Comparison of ENCODE assay signal across 12 cellular contexts in the genomic region with DNA sequence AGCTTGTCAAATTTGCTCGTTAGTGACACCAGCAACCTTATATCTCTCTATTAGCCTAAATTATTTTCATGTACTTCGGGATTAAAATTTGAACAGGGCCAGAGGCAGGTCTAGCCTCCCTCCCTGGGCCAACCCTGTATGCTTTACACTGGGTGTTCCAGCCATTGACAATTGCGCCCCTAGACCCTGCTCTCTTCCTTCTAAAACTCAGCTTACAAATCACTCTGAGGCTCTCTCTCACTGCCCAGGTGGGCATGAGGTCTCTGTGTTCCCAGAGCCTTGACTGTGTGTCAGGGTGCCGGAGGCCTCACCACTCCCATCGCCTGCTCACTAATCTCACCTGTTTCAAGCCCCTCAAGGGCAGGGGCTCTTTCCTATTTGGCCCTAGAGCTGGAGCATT. TPM values are rescaled to one million over a fixed set of nuclear protein-coding genes. Genes with fewer than 3 reads are reported as not detected.
DNase-seq lines count a peak whose midpoint lies in the region; ATAC-seq, FAIRE-seq and TF ChIP-seq lines count a peak whose summit lies in the region.
"Had no signal": no experiment of that assay in that cellular context is flagged by ENCODE, and none has a peak within 500 bp of the region (broad histone marks: within the 10 kb centered on the region; RNA-seq: fewer than 3 reads in every experiment).

No MANE protein-coding gene starts in this region.

- no peak overlapping the region for H2BK120ac ChIP-seq in IMR-90 (ENCODE audit: low read depth, low read length)

- intact Hi-C loops in IMR-90 (cut with micrococcal nuclease), result no loop called here
- intact Hi-C loops in activated T-helper 1 cell treated with anti-CD3 and anti-CD28 coated beads, Interleukin-12 subunit alpha, Interleukin-12 subunit beta, Interleukin-2, Interleukin-4 antibody, amounts not matched to agents 30 ng/mL and 10 ng/mL and 1 ng/mL, durations not matched to agents 14 hours and 24 hours and 36 hours (cut with micrococcal nuclease), result loop anchor here (2.0 to 5.0 kb wide), 2 partner anchors 100 to 597 kb away; no protein-coding TSS in a partner anchor
- intact Hi-C loops in aorta (cut with DNase I), result no loop called here

- TF ChIP-seq RAD21 in IMR-90 (IDR thresholded peaks at IDR 0.05; ENCODE audit: low read length), result no peak

- dilution Hi-C loops in IMR-90 (cut with HindIII; ENCODE audit: low sequenced_read_pairs, unreplicated experiment), result no loop called here

- H2BK15ac ChIP-seq in IMR-90 (ENCODE audit: low read depth, low read length), result no peak overlapping the region

- no CpG with 5 or more reads among the region's 5 CpGs for WGBS in IMR-90 (ENCODE audit: extremely low coverage in 2 of 2, insufficient read length in 1 of 2), 2 experiments
- WGBS in aorta, 2 donors, result 78 to 81% methylated on average over 5 of the region's 5 CpGs
- 85 to 86% (median 85%) methylated on average over 5 of the region's 5 CpGs for WGBS in small intestine, 3 donors

- peak overlapping the region; percentile 16 for H2AFZ ChIP-seq in IMR-90 (replicated peaks; ENCODE audit: low read length, poor library complexity)

- no peaks in the 10 kb centered on the region for H3K27me3 ChIP-seq in IMR-90 (ENCODE audit: control insufficient read depth, insufficient read depth, low read length)
- H3K27me3 ChIP-seq in aorta (ENCODE audit: control insufficient read depth in 1 of 2, insufficient read depth in 2 of 2, low read length in 1 of 2), result no peaks in the 10 kb centered on the region
- no peaks in the 10 kb centered on the region for H3K27me3 ChIP-seq in small intestine (ENCODE audit: control insufficient read depth in 2 of 2, insufficient read depth in 2 of 2, low read length in 2 of 2)
- H3K27me3 ChIP-seq: BE2C had no signal

- H3K4me3 ChIP-seq in IMR-90 (ENCODE audit: insufficient read depth, low read depth, low read length) (no peak overlapping the region), aorta (ENCODE audit: low read length in 2 of 2) (no peak overlapping the region), small intestine (ENCODE audit: low read depth in 1 of 2, low read length in 2 of 2) (no peak overlapping the region)

- no peaks in the 10 kb centered on the region for H3K79me1 ChIP-seq in IMR-90 (ENCODE audit: low read depth in 1 of 2, low read length in 2 of 2)

- no peak overlapping the region for H3K14ac ChIP-seq in IMR-90 (replicated peaks; ENCODE audit: low read depth, low read length)

- H3K27ac ChIP-seq in IMR-90 (ENCODE audit: insufficient read depth, low read length), result no peak overlapping the region
- H3K27ac ChIP-seq in temporal lobe (ENCODE audit: low read depth, low read length), result peak overlapping the region; percentile 1
- H3K27ac ChIP-seq in aorta (ENCODE audit: low read depth in 1 of 2, low read length in 2 of 2), result no peak overlapping the region
- H3K27ac ChIP-seq in small intestine (ENCODE audit: low read depth in 1 of 2, low read length in 1 of 2), result no peak overlapping the region

- POLR2A ChIA-PET in IMR-90 (lab: Charles Lee; ENCODE audit: unreplicated experiment), result interaction anchor here (1.4 kb wide), 1 partner anchor 11 kb away, joined by 4 read pairs; the partner anchor contains the start of gene FASTKD3

- no peak overlapping the region for H3K4me2 ChIP-seq in IMR-90 (ENCODE audit: low read depth, low read length)

- H3K4ac ChIP-seq in IMR-90 (ENCODE audit: low read depth, low read length), result no peak overlapping the region

- no peak overlapping the region for H3K23ac ChIP-seq in IMR-90 (ENCODE audit: low read depth, low read length)

- no peak for TF ChIP-seq POLR2A in IMR-90 (IDR thresholded peaks at IDR 0.05; ENCODE audit: low read depth, low read length)

- in situ Hi-C loops in IMR-90 (cut with MboI; ENCODE audit: low sequenced_read_pairs), result no loop called here

- H3K27me3 Mint-ChIP-seq in activated naive CD4-positive, alpha-beta T cell treated with anti-CD3 and anti-CD28 coated beads, Interleukin-2, amount 10 ng/mL, durations not matched to agents 7 days and 5 days, result peaks cover 10% of the 10 kb centered on the region
- no peaks in the 10 kb centered on the region for H3K27me3 Mint-ChIP-seq in activated T-helper 1 cell treated with anti-CD3 and anti-CD28 coated beads, Interleukin-12 subunit alpha, Interleukin-12 subunit beta, Interleukin-2, Interleukin-4 antibody, amounts not matched to agents 30 ng/mL and 10 ng/mL and 1 ng/mL, durations not matched to agents 14 hours and 24 hours and 36 hours (ENCODE audit: insufficient read depth)

- peaks cover 25% of the 10 kb centered on the region for H3K4me1 Mint-ChIP-seq in activated naive CD4-positive, alpha-beta T cell treated with anti-CD3 and anti-CD28 coated beads, Interleukin-2, amount 10 ng/mL, durations not matched to agents 7 days and 5 days
- H3K4me1 Mint-ChIP-seq in activated T-helper 1 cell treated with anti-CD3 and anti-CD28 coated beads, Interleukin-12 subunit alpha, Interleukin-12 subunit beta, Interleukin-2, Interleukin-4 antibody, amounts not matched to agents 30 ng/mL and 10 ng/mL and 1 ng/mL, durations not matched to agents 14 hours and 24 hours and 36 hours (ENCODE audit: low read depth), result peaks cover 21% of the 10 kb centered on the region

- no peak overlapping the region for H4K91ac ChIP-seq in IMR-90 (ENCODE audit: insufficient read depth, low read depth, low read length)

- no peak overlapping the region for H3K9ac ChIP-seq in IMR-90 (ENCODE audit: low read depth, low read length)

- H3K18ac ChIP-seq in IMR-90 (ENCODE audit: low read depth, low read length), result no peak overlapping the region

- no peaks in the 10 kb centered on the region for H4K20me1 ChIP-seq in IMR-90 (ENCODE audit: insufficient read depth, low read length)

- H3K56ac ChIP-seq in IMR-90 (ENCODE audit: extremely low read depth, insufficient read depth, low read length), result no peak overlapping the region

- no TSS peak for BruUV-seq in IMR-90 (replicated peaks; lab: Mats Ljungman, UMichigan)

- FAIRE-seq in small intestine (lab: Jason Lieb, UNC), result no peak

- 0 out of 2 replicates have a peak, but pooled peaks cover 4% of the 10 kb centered on the region for H3K9me1 ChIP-seq in IMR-90 (ENCODE audit: insufficient read depth, low read length)

- peak overlapping the region; percentile 7 for H3K4me3 Mint-ChIP-seq in activated naive CD4-positive, alpha-beta T cell treated with anti-CD3 and anti-CD28 coated beads, Interleukin-2, amount 10 ng/mL, durations not matched to agents 7 days and 5 days
- no peak overlapping the region for H3K4me3 Mint-ChIP-seq in activated T-helper 1 cell treated with anti-CD3 and anti-CD28 coated beads, Interleukin-12 subunit alpha, Interleukin-12 subunit beta, Interleukin-2, Interleukin-4 antibody, amounts not matched to agents 30 ng/mL and 10 ng/mL and 1 ng/mL, durations not matched to agents 14 hours and 24 hours and 36 hours

- H4K8ac ChIP-seq in IMR-90 (ENCODE audit: low read depth in 2 of 2, low read length in 2 of 2), result no peak overlapping the region

- H2BK5ac ChIP-seq in IMR-90 (ENCODE audit: low read depth, low read length, poor library complexity, severe bottlenecking), result no peak overlapping the region

- H3K36me3 ChIP-seq in IMR-90 (ENCODE audit: control insufficient read depth, insufficient read depth, low read length), result peaks cover 13% of the 10 kb centered on the region
- H3K36me3 ChIP-seq in aorta (ENCODE audit: control insufficient read depth in 1 of 2, insufficient read depth in 2 of 2, low read length in 1 of 2), result peaks cover 6 to 10% of the 10 kb centered on the region in 2 donors
- H3K36me3 ChIP-seq in small intestine (ENCODE audit: control insufficient read depth in 2 of 2, insufficient read depth in 2 of 2, low read length in 2 of 2), result peaks cover 0 to 4% of the 10 kb centered on the region in 2 donors

- H3K4me1 ChIP-seq in IMR-90 (ENCODE audit: control insufficient read depth, insufficient read depth, low read length), result no peaks in the 10 kb centered on the region
- H3K4me1 ChIP-seq in aorta (ENCODE audit: control insufficient read depth in 1 of 2, insufficient read depth in 2 of 2, low read length in 2 of 2), result peaks cover 0 to under 1% of the 10 kb centered on the region in 2 donors
- no peaks in the 10 kb centered on the region for H3K4me1 ChIP-seq in small intestine (ENCODE audit: control insufficient read depth in 2 of 2, insufficient read depth in 1 of 2, low read depth in 1 of 2, low read length in 1 of 2)
- H3K4me1 ChIP-seq: BE2C had no signal

- no peak overlapping the region for H3K27ac Mint-ChIP-seq in activated naive CD4-positive, alpha-beta T cell treated with anti-CD3 and anti-CD28 coated beads, Interleukin-2, amount 10 ng/mL, durations not matched to agents 7 days and 5 days
- H3K27ac Mint-ChIP-seq in activated T-helper 1 cell treated with anti-CD3 and anti-CD28 coated beads, Interleukin-12 subunit alpha, Interleukin-12 subunit beta, Interleukin-2, Interleukin-4 antibody, amounts not matched to agents 30 ng/mL and 10 ng/mL and 1 ng/mL, durations not matched to agents 14 hours and 24 hours and 36 hours, result peak overlapping the region; percentile 79
- H3K27ac Mint-ChIP-seq: IgD-negative memory B cell had no signal

- CTCF ChIA-PET in activated naive CD4-positive, alpha-beta T cell treated with anti-CD3 and anti-CD28 coated beads, Interleukin-2, amount 10 ng/mL, durations not matched to agents 7 days and 5 days (lab: Charles Lee), result interaction anchor here (1.0 to 4.7 kb wide), 7 partner anchors 11 to 1096 kb away, joined by 3 to 28 read pairs (median 4); partner anchors contain the start of genes FASTKD3 and MTRR
- CTCF ChIA-PET in IMR-90 (lab: Yijun Ruan, JAX), result interaction anchor here (0.7 kb wide), 1 partner anchor 13 kb away, joined by 3 read pairs; no protein-coding TSS in a partner anchor

- H2BK20ac ChIP-seq in IMR-90 (ENCODE audit: low read depth, low read length), result no peak overlapping the region

- no peak for DNase-seq in activated naive CD4-positive, alpha-beta T cell treated with anti-CD3 and anti-CD28 coated beads, Interleukin-2, amount 10 ng/mL, durations not matched to agents 7 days and 5 days
- no peak for DNase-seq in activated naive CD4-positive, alpha-beta T cell (lab: John Stamatoyannopoulos, UW)
- DNase-seq in IMR-90, result no peak
- DNase-seq in activated T-helper 1 cell treated with anti-CD3 and anti-CD28 coated beads, Interleukin-12 subunit alpha, Interleukin-12 subunit beta, Interleukin-2, Interleukin-4 antibody, amounts not matched to agents 30 ng/mL and 10 ng/mL and 1 ng/mL, durations not matched to agents 14 hours and 24 hours and 36 hours (ENCODE audit: low spot score), result no peak
- no peak for DNase-seq in aorta
- DNase-seq in small intestine, result no peak
- DNase-seq: DMS 273 treated with DMSO at 0.1 percent for 48 hours, NCI-H226 had no signal

- no peak overlapping the region for H2AK5ac ChIP-seq in IMR-90 (ENCODE audit: low read depth, low read length)

- ATAC-seq in IMR-90 (ENCODE audit: low read depth) (no peak), aorta (ENCODE audit: low FRiP score) (no peak)

- no peak overlapping the region for H2AK9ac ChIP-seq in IMR-90 (replicated peaks; ENCODE audit: low read depth, low read length, poor library complexity)

- H3K9me3 ChIP-seq in IMR-90 (ENCODE audit: control insufficient read depth, insufficient read depth, low read length) (no peaks in the 10 kb centered on the region), aorta (ENCODE audit: control insufficient read depth, low read length) (no peaks in the 10 kb centered on the region), small intestine (ENCODE audit: control insufficient read depth, low read depth) (no peaks in the 10 kb centered on the region)
- H3K9me3 ChIP-seq: BE2C had no signal

- no peak overlapping the region for H4K5ac ChIP-seq in IMR-90 (ENCODE audit: low read depth, low read length)

- no peak for TF ChIP-seq CTCF in IMR-90 (conservative IDR thresholded peaks at IDR 0.05; ENCODE audit: low read depth, low read length)

- peaks cover 2% of the 10 kb centered on the region for H3K9me3 Mint-ChIP-seq in activated naive CD4-positive, alpha-beta T cell treated with anti-CD3 and anti-CD28 coated beads, Interleukin-2, amount 10 ng/mL, durations not matched to agents 7 days and 5 days
- H3K9me3 Mint-ChIP-seq in activated T-helper 1 cell treated with anti-CD3 and anti-CD28 coated beads, Interleukin-12 subunit alpha, Interleukin-12 subunit beta, Interleukin-2, Interleukin-4 antibody, amounts not matched to agents 30 ng/mL and 10 ng/mL and 1 ng/mL, durations not matched to agents 14 hours and 24 hours and 36 hours, result peaks cover 4% of the 10 kb centered on the region

- H3K36me3 Mint-ChIP-seq in activated naive CD4-positive, alpha-beta T cell treated with anti-CD3 and anti-CD28 coated beads, Interleukin-2, amount 10 ng/mL, durations not matched to agents 7 days and 5 days, result peaks cover 26% of the 10 kb centered on the region
- peaks cover 26% of the 10 kb centered on the region for H3K36me3 Mint-ChIP-seq in activated T-helper 1 cell treated with anti-CD3 and anti-CD28 coated beads, Interleukin-12 subunit alpha, Interleukin-12 subunit beta, Interleukin-2, Interleukin-4 antibody, amounts not matched to agents 30 ng/mL and 10 ng/mL and 1 ng/mL, durations not matched to agents 14 hours and 24 hours and 36 hours (ENCODE audit: low read depth)

RNA-seq across cellular contexts. Expression of gene CFAP90, which starts 6.4 kb away (rescaled TPM):
- not detected in 2 replicates for total RNA-seq in IMR-90 (2012; rRNA removed)
- polyA plus RNA-seq in IMR-90 (2012; rRNA removed), result 0.09 and 0.14 TPM in 2 replicates
- polyA plus RNA-seq in IMR-90 (2012; cell fraction: cytosol; rRNA removed), result 0.11 TPM in 1 of 2 replicates, not detected in the other
- 0.02 TPM in 1 of 2 replicates, not detected in the other for polyA plus RNA-seq in IMR-90 (2012; cell fraction: nucleus; rRNA removed; ENCODE audit: low replicate concordance)
- not detected in 2 replicates for total RNA-seq in activated T-helper 1 cell treated with anti-CD3 and anti-CD28 coated beads, Interleukin-12 subunit alpha, Interleukin-12 subunit beta, Interleukin-2, Interleukin-4 antibody, amounts not matched to agents 30 ng/mL and 10 ng/mL and 1 ng/mL, durations not matched to agents 14 hours and 24 hours and 36 hours
- 2.7 TPM for total RNA-seq in temporal lobe
- total RNA-seq in aorta, result under 1 TPM in 1 of 2 donors, not detected in 1; 0.39 TPM
- polyA plus RNA-seq in aorta, result under 1 TPM; 0.18 to 0.50 TPM
- polyA plus RNA-seq in small intestine, result under 1 TPM in 1 of 3 donors, not detected in 2; 0.16 TPM
- total RNA-seq: H7 had no signal
- polyA plus RNA-seq: IgD-negative memory B cell had no signal

RNA-seq across cellular contexts. Expression of gene FASTKD3, which starts 11.5 kb away (rescaled TPM):
- total RNA-seq in IMR-90 (2012; rRNA removed) (12.7 and 19.7 TPM in 2 replicates), temporal lobe (13.3 TPM), aorta (1 to 10 TPM; 6.1 to 9.5 TPM)
- polyA plus RNA-seq in IMR-90 (2012; rRNA removed) (6.2 and 8.4 TPM in 2 replicates), aorta (10 to 100 TPM; 11.8 to 17.9 TPM), small intestine (10 to 100 TPM; 11.7 to 28.9 (median 16.8) TPM)
- 1.5 and 1.6 TPM in 2 replicates for polyA plus RNA-seq in IMR-90 (2012; cell fraction: cytosol; rRNA removed)
- 1.6 and 16.9 TPM in 2 replicates for polyA plus RNA-seq in IMR-90 (2012; cell fraction: nucleus; rRNA removed; ENCODE audit: low replicate concordance)
- 13.5 and 18.6 TPM in 2 replicates for total RNA-seq in activated T-helper 1 cell treated with anti-CD3 and anti-CD28 coated beads, Interleukin-12 subunit alpha, Interleukin-12 subunit beta, Interleukin-2, Interleukin-4 antibody, amounts not matched to agents 30 ng/mL and 10 ng/mL and 1 ng/mL, durations not matched to agents 14 hours and 24 hours and 36 hours

RNA-seq across cellular contexts. Expression of gene MTRR, which starts 11.6 kb away (rescaled TPM):
- total RNA-seq in IMR-90 (2012; rRNA removed), result 30.6 and 33.2 TPM in 2 replicates
- polyA plus RNA-seq in IMR-90 (2012; rRNA removed), result 31.4 and 33.5 TPM in 2 replicates
- 6.8 and 11.1 TPM in 2 replicates for polyA plus RNA-seq in IMR-90 (2012; cell fraction: cytosol; rRNA removed)
- polyA plus RNA-seq in IMR-90 (2012; cell fraction: nucleus; rRNA removed; ENCODE audit: low replicate concordance), result 10.7 and 61.9 TPM in 2 replicates
- total RNA-seq in activated T-helper 1 cell treated with anti-CD3 and anti-CD28 coated beads, Interleukin-12 subunit alpha, Interleukin-12 subunit beta, Interleukin-2, Interleukin-4 antibody, amounts not matched to agents 30 ng/mL and 10 ng/mL and 1 ng/mL, durations not matched to agents 14 hours and 24 hours and 36 hours, result 83.0 and 90.4 TPM in 2 replicates
- 24.6 TPM for total RNA-seq in temporal lobe
- total RNA-seq in aorta, result 10 to 100 TPM; 38.9 to 45.5 TPM
- polyA plus RNA-seq in aorta, result 10 to 100 TPM; 16.2 to 19.9 TPM
- 10 to 100 TPM; 14.1 to 21.8 (median 16.3) TPM for polyA plus RNA-seq in small intestine
